ENCODE assay signal across 8 cellular contexts in the genomic region with DNA sequence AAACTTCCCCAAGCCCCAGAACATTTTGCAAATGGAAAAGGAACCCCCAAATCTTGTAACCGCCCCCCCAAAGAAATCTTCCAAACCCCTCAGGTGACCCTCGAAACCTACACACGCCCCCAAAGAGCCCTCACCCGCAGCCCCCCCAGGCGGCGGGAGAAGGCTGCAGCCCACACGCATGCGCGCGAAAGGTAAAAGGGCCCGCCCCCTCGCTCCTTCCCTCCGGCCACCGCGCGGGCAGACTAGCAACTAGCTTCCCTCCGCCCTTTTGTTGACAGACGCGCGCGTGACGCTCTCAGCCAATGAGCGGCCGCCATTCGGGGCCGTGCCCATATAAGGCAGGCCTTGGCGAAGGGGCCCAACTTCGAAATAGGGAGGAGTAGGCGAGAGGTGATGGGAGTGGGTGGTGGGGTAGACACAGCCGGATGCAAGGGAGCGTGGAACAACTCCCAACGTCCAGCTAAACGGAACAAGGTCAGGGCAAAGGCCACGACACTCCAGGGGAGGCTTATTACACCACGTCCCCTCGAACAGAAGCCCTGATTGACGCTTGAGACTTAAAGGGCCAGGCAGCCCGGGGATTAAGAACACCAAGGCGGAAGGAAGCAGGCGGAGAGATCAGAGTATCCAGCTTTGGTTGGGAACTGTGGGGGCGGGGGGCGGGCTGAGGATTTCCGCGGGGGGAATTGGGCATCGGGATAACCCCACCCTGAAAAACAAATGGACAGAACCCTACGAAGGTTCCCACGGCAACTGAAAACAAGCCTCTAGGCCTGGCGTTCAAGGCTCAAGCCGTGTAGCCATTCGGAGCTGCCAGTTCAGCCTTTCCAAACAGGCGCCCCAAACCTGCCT. TPM values are rescaled to one million over a fixed set of nuclear protein-coding genes. Genes with fewer than 3 reads are reported as not detected.
A peak's percentile ranks its signal among the peaks of the same experiment; 100 is the strongest.
DNase-seq lines count a peak whose midpoint lies in the region; ATAC-seq and FAIRE-seq lines count a peak whose summit lies in the region.

No MANE protein-coding gene starts in this region.

- H3K27me3 Mint-ChIP-seq in activated CD8-positive, alpha-beta memory T cell treated with anti-CD3 and anti-CD28 coated beads, Interleukin-2, amount 10 ng/mL, durations not matched to agents 7 days and 5 days, result no peaks in the 10 kb centered on the region
- no peaks in the 10 kb centered on the region for H3K27me3 Mint-ChIP-seq in effector memory CD8-positive, alpha-beta T cell

- no peaks in the 10 kb centered on the region for H3K9me3 Mint-ChIP-seq in activated CD8-positive, alpha-beta memory T cell treated with anti-CD3 and anti-CD28 coated beads, Interleukin-2, amount 10 ng/mL, durations not matched to agents 7 days and 5 days (ENCODE audit: low read depth)
- no peaks in the 10 kb centered on the region for H3K9me3 Mint-ChIP-seq in effector memory CD8-positive, alpha-beta T cell

- peak overlapping the region; percentile 91 for H3K4me3 Mint-ChIP-seq in activated CD8-positive, alpha-beta memory T cell treated with anti-CD3 and anti-CD28 coated beads, Interleukin-2, amount 10 ng/mL, durations not matched to agents 7 days and 5 days
- H3K4me3 Mint-ChIP-seq in effector memory CD8-positive, alpha-beta T cell, result peak overlapping the region; percentile 95 to 96

- peak overlapping the region; percentile 85 for H3K27ac Mint-ChIP-seq in activated CD8-positive, alpha-beta memory T cell treated with anti-CD3 and anti-CD28 coated beads, Interleukin-2, amount 10 ng/mL, durations not matched to agents 7 days and 5 days
- H3K27ac Mint-ChIP-seq in effector memory CD8-positive, alpha-beta T cell, result peak overlapping the region; percentile 81 to 95

- ATAC-seq in GM21367 (IDR thresholded peaks at IDR 0.05; ENCODE audit: unreplicated experiment), result peak; percentile 77
- peak; percentile 98 for ATAC-seq in activated CD8-positive, alpha-beta memory T cell treated with anti-CD3 and anti-CD28 coated beads, Interleukin-2, amount 10 ng/mL, durations not matched to agents 7 days and 5 days
- peak; percentile 96 for ATAC-seq in effector memory CD8-positive, alpha-beta T cell (replicated peaks)

- H3K4me1 Mint-ChIP-seq in activated CD8-positive, alpha-beta memory T cell treated with anti-CD3 and anti-CD28 coated beads, Interleukin-2, amount 10 ng/mL, durations not matched to agents 7 days and 5 days, result peaks cover 37% of the 10 kb centered on the region
- peaks cover 20 to 25% of the 10 kb centered on the region in 2 donors for H3K4me1 Mint-ChIP-seq in effector memory CD8-positive, alpha-beta T cell (ENCODE audit: low read depth in 2 of 2)

- peak; percentile 99 for DNase-seq in COLO829 (ENCODE audit: low spot score)
- DNase-seq in HTR-8/SVneo (ENCODE audit: insufficient read length, low spot score), result peak; percentile 97
- DNase-seq in NOMO-1 treated with DMSO at 0.1 percent for 48 hours (lab: John Stamatoyannopoulos, UW; ENCODE audit: unreplicated experiment), result peak; percentile 100
- DNase-seq in activated CD8-positive, alpha-beta memory T cell treated with anti-CD3 and anti-CD28 coated beads, Interleukin-2, amount 10 ng/mL, durations not matched to agents 7 days and 5 days, result peak; percentile 99
- DNase-seq in effector memory CD8-positive, alpha-beta T cell, result peak; percentile 95 to 96 (median 96)
- peak; percentile 99 for DNase-seq in medulla oblongata (ENCODE audit: extremely low spot score)
- peak; percentile 93 to 98 (median 97) for DNase-seq in stimulated activated CD4-positive, alpha-beta T cell treated with anti-CD3 and anti-CD28 coated beads, TNF-alpha, amount 100 ng/mL, for 48 hours (ENCODE audit: low read depth in 3 of 3)

- CTCF ChIA-PET in activated CD8-positive, alpha-beta memory T cell treated with anti-CD3 and anti-CD28 coated beads, Interleukin-2, amount 10 ng/mL, durations not matched to agents 7 days and 5 days (lab: Charles Lee), result interaction anchor here (0.8 to 4.4 kb wide), 21 partner anchors 8 to 278 kb away, joined by 3 to 55 read pairs (median 4); a partner anchor contains a TSS

- FAIRE-seq in HTR-8/SVneo (lab: Jason Lieb, UNC), result peak; percentile 98

- peaks cover 30% of the 10 kb centered on the region for H3K36me3 Mint-ChIP-seq in activated CD8-positive, alpha-beta memory T cell treated with anti-CD3 and anti-CD28 coated beads, Interleukin-2, amount 10 ng/mL, durations not matched to agents 7 days and 5 days
- H3K36me3 Mint-ChIP-seq in effector memory CD8-positive, alpha-beta T cell (ENCODE audit: insufficient read depth), result peaks cover 29% of the 10 kb centered on the region

RNA-seq across cellular contexts. Expression of a gene that starts 13.3 kb away (rescaled TPM):
- total RNA-seq in activated CD8-positive, alpha-beta memory T cell treated with anti-CD3 and anti-CD28 coated beads, Interleukin-2, amount 10 ng/mL, durations not matched to agents 7 days and 5 days, result 10 to 100 TPM; 33.0 to 37.1 TPM

RNA-seq across cellular contexts. Expression of a gene that starts 15.9 kb away (rescaled TPM):
- not detected for total RNA-seq in activated CD8-positive, alpha-beta memory T cell treated with anti-CD3 and anti-CD28 coated beads, Interleukin-2, amount 10 ng/mL, durations not matched to agents 7 days and 5 days

RNA-seq across cellular contexts. Expression of a gene that starts 24.9 kb away (rescaled TPM):
- 10 to 100 TPM in 1 of 2 experiments, 1 to 10 TPM in 1; 9.6 to 12.7 TPM for total RNA-seq in activated CD8-positive, alpha-beta memory T cell treated with anti-CD3 and anti-CD28 coated beads, Interleukin-2, amount 10 ng/mL, durations not matched to agents 7 days and 5 days

RNA-seq across cellular contexts. Expression of a gene that starts 25.6 kb away (rescaled TPM):
- 100 to 1,000 TPM; 602 to 634 TPM for total RNA-seq in activated CD8-positive, alpha-beta memory T cell treated with anti-CD3 and anti-CD28 coated beads, Interleukin-2, amount 10 ng/mL, durations not matched to agents 7 days and 5 days

RNA-seq across cellular contexts. Expression of a gene that starts 49.3 kb away (rescaled TPM):
- 10 to 100 TPM; 12.1 to 14.7 TPM for total RNA-seq in activated CD8-positive, alpha-beta memory T cell treated with anti-CD3 and anti-CD28 coated beads, Interleukin-2, amount 10 ng/mL, durations not matched to agents 7 days and 5 days

Comparison
In these comparisons a context has a peak if more than half of its experiments do, and no peak if none do; other contexts are left out.
1. Peak in every context shown above with its lines: DNase-seq and ATAC-seq.